In the genomic region with DNA sequence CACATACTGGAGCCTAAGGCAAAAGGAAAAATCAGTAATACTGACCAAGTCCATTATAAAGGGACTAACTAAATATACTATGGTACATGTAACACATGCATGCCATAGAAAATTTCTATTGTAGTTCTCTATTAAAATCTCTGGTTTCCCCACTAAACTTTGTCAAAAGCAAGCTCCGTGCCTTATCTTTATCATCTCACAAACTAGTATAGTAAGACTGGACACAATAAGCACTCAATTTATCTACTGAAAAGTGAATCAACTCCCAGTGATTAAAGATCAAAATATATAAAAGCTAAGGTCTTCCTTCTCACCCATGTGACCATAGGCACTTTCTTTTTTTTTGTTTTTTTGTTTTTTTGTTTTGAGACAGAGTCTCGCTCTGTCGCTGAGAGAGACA, we compare ENCODE assay signal across 15 cellular contexts.
"Had no signal": no experiment of that assay in that cellular context is flagged by ENCODE, and none has a peak within 500 bp of the region (broad histone marks: within the 10 kb centered on the region; RNA-seq: fewer than 3 reads in every experiment).

No MANE protein-coding gene starts in this region.

- H3K4me1 Mint-ChIP-seq: stimulated activated naive CD8-positive, alpha-beta T cell treated with anti-CD3 and anti-CD28 coated beads, Interleukin-15, amount 100 ng/mL, for 72 hours had no signal

- H3K27ac Mint-ChIP-seq: activated CD4-positive, alpha-beta memory T cell treated with anti-CD3 and anti-CD28 coated beads for 36 hours; activated CD8-positive, alpha-beta memory T cell treated with anti-CD3 and anti-CD28 coated beads, Interleukin-2, amount 10 ng/mL, durations not matched to agents 7 days and 5 days; activated T-helper 2 cell treated with anti-CD3 and anti-CD28 coated beads, Interferon-gamma antibody, Interleukin-2, Interleukin-4, amounts not matched to agents 10 μg/mL and 5 μg/mL and 100 μg/mL, durations not matched to agents 14 hours and 24 hours and 36 hours; nephron progenitor cell; stimulated activated naive CD8-positive, alpha-beta T cell treated with anti-CD3 and anti-CD28 coated beads, Interleukin-15, amount 100 ng/mL, for 72 hours had no signal

- H3K4me3 Mint-ChIP-seq: activated CD4-positive, alpha-beta memory T cell treated with anti-CD3 and anti-CD28 coated beads for 36 hours; activated CD8-positive, alpha-beta memory T cell treated with anti-CD3 and anti-CD28 coated beads, Interleukin-2, amount 10 ng/mL, durations not matched to agents 7 days and 5 days; nephron progenitor cell; stimulated activated naive CD8-positive, alpha-beta T cell treated with anti-CD3 and anti-CD28 coated beads, Interleukin-15, amount 100 ng/mL, for 72 hours had no signal

- H3K9me3 Mint-ChIP-seq: activated CD4-positive, alpha-beta memory T cell treated with anti-CD3 and anti-CD28 coated beads for 36 hours; activated T-helper 2 cell treated with anti-CD3 and anti-CD28 coated beads, Interferon-gamma antibody, Interleukin-2, Interleukin-4, amounts not matched to agents 10 μg/mL and 5 μg/mL and 100 μg/mL, durations not matched to agents 14 hours and 24 hours and 36 hours; stimulated activated naive CD8-positive, alpha-beta T cell treated with anti-CD3 and anti-CD28 coated beads, Interleukin-15, amount 100 ng/mL, for 72 hours had no signal

- ATAC-seq: activated CD8-positive, alpha-beta memory T cell treated with anti-CD3 and anti-CD28 coated beads, Interleukin-2, amount 10 ng/mL, durations not matched to agents 7 days and 5 days; left ventricle myocardium superior; right lobe of liver; stimulated activated naive CD8-positive, alpha-beta T cell treated with anti-CD3 and anti-CD28 coated beads, Interleukin-15, amount 100 ng/mL, for 72 hours had no signal

- H3K27ac ChIP-seq: colonic mucosa, esophagus squamous epithelium, right lobe of liver, upper lobe of left lung had no signal

- H3K4me3 ChIP-seq: colonic mucosa, esophagus squamous epithelium, right lobe of liver, upper lobe of left lung had no signal

- H3K4me1 ChIP-seq: colonic mucosa, esophagus squamous epithelium, right lobe of liver, upper lobe of left lung had no signal

- H3K36me3 Mint-ChIP-seq: activated CD4-positive, alpha-beta memory T cell treated with anti-CD3 and anti-CD28 coated beads for 36 hours; activated CD8-positive, alpha-beta memory T cell treated with anti-CD3 and anti-CD28 coated beads, Interleukin-2, amount 10 ng/mL, durations not matched to agents 7 days and 5 days had no signal

- H3K9me3 ChIP-seq: colonic mucosa, esophagus squamous epithelium, right lobe of liver, upper lobe of left lung had no signal

- H3K36me3 ChIP-seq: colonic mucosa, esophagus squamous epithelium, right lobe of liver, upper lobe of left lung had no signal

- H3K27me3 ChIP-seq: colonic mucosa, esophagus squamous epithelium, right lobe of liver, upper lobe of left lung had no signal

- DNase-seq: activated CD4-positive, alpha-beta memory T cell treated with anti-CD3 and anti-CD28 coated beads for 36 hours; activated CD8-positive, alpha-beta memory T cell treated with anti-CD3 and anti-CD28 coated beads, Interleukin-2, amount 10 ng/mL, durations not matched to agents 7 days and 5 days; activated naive CD4-positive, alpha-beta T cell treated with anti-CD3 and anti-CD28 coated beads, Interleukin-2, amount 50 U/mL, for 16 hours; activated T-cell treated with anti-CD3 and anti-CD28 coated beads, Interleukin-2, amount 50 U/mL, for 1 hour; caudate nucleus; colonic mucosa; esophagus squamous epithelium; left ventricle myocardium superior; nephron progenitor cell; right lobe of liver; stimulated activated CD4-positive, alpha-beta T cell treated with anti-CD3 and anti-CD28 coated beads, Interleukin-1b, Interleukin-23, amount 100 ng/mL, for 48 hours; stimulated activated naive CD8-positive, alpha-beta T cell treated with anti-CD3 and anti-CD28 coated beads, Interleukin-15, amount 100 ng/mL, for 72 hours; T-helper 9 cell; upper lobe of left lung had no signal

- H3K27me3 Mint-ChIP-seq: activated CD4-positive, alpha-beta memory T cell treated with anti-CD3 and anti-CD28 coated beads for 36 hours; stimulated activated naive CD8-positive, alpha-beta T cell treated with anti-CD3 and anti-CD28 coated beads, Interleukin-15, amount 100 ng/mL, for 72 hours had no signal
